Comparison of ENCODE assay signal across 1 cellular context in the genomic region with DNA sequence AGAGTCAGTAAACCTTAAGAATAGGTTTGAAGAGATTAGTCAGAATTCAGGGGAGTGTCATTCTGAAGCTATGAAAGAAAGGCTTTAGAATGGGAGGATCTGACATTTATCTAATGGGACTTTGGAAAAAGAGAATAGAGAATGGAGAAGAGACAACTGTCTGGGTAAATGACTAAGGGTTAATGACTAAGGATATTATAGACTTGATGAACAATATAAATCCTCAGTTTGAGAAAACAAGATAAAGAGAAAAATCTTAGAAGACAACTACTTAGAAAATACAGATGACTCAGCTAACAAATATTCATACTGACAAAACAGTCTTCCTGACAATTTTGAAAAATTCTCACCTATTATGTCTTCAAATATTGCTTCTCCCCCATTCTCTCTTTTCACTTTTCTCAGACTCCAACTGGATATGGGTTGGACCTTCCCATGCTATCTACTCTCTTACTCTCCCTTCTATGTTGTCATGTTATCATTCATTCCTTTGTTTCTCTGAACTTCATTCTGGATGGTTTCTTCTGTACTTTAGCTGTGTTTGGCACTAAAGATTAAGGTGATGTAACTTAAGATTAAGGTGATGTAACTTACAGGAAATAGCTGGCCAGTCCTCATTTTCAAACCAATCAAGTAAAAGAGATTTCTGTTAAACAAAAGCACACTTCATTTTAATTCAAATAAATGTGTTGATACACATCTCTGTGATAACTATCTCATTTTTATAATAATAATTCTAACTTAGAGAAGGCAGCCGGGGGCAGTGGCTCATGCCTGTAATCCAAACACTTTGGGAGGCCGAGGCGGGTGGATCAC.
A peak's percentile ranks its signal among the peaks of the same experiment; 100 is the strongest.
TF ChIP-seq lines count a peak whose summit lies in the region.

No MANE protein-coding gene starts in this region.

TF ChIP-seq in K562, 482 proteins besides CTCF, POLR2A, EP300 and RAD21 (continued from another document and continues in another):
- TF ChIP-seq MGA (IDR thresholded peaks at IDR 0.05) (peak; percentile 53; the same call in 1 of the 2 replicates), TRIM28 (IDR thresholded peaks at IDR 0.05) (0 out of 2 replicates have a peak, but pooled peaks have one; percentile 57), MLLT1 (IDR thresholded peaks at IDR 0.05) (peak; percentile 22 to 65; a peak in 3 of 4 replicates), YY1 (IDR thresholded peaks at IDR 0.05; ENCODE audit: borderline replicate concordance in 1 of 3, control insufficient read depth in 1 of 3, extremely low read depth in 1 of 3, insufficient read depth in 3 of 3, insufficient read length in 1 of 3, insufficient replicate concordance in 2 of 3, low read depth in 1 of 3, low read length in 2 of 3) (no peak), POLR3G (IDR thresholded peaks at IDR 0.05; ENCODE audit: extremely low read depth, insufficient read length, insufficient replicate concordance) (no peak), THRAP3 (IDR thresholded peaks at IDR 0.05; ENCODE audit: borderline replicate concordance) (peak; percentile 58; the same call in 1 of the 2 replicates), NFATC3 (IDR thresholded peaks at IDR 0.05) (peak; percentile 75; the same call in 1 of the 2 replicates), POLR2B (IDR thresholded peaks at IDR 0.05; ENCODE audit: low read depth, partially characterized antibody) (peak; percentile 24), SOX6 (IDR thresholded peaks at IDR 0.05) (peak; percentile 99), CBFA2T3 (IDR thresholded peaks at IDR 0.05) (peak; percentile 74), FOXK1 (CRISPR knock-in tag; IDR thresholded peaks at IDR 0.05; ENCODE audit: borderline replicate concordance) (no peak), GTF2E2 (tag; IDR thresholded peaks at IDR 0.05) (peak; percentile 33; the same call in 1 of the 2 replicates), NR3C1 (CRISPR knock-in tag; IDR thresholded peaks at IDR 0.05) (no peak), ZNF175 (CRISPR knock-in tag; IDR thresholded peaks at IDR 0.05; ENCODE audit: low read depth) (peak; percentile 73), ZNF146 (CRISPR knock-in tag; IDR thresholded peaks at IDR 0.05; ENCODE audit: unreplicated experiment) (no peak), GMEB1 (CRISPR knock-in tag; IDR thresholded peaks at IDR 0.05) (no peak), MAZ (CRISPR knock-in tag; conservative IDR thresholded peaks at IDR 0.05 in 1 of 2, IDR thresholded peaks at IDR 0.05 in 1 of 2) (peak; percentile 15 to 18; a peak in 1 of 4 replicates), PHF8 (IDR thresholded peaks at IDR 0.05; ENCODE audit: borderline replicate concordance, low read length) (no peak), HMGN3 (IDR thresholded peaks at IDR 0.05; ENCODE audit: borderline replicate concordance, extremely low read depth, insufficient read length, low read depth, low read length) (no peak), NCOA2 (IDR thresholded peaks at IDR 0.05; ENCODE audit: partially characterized antibody in 2 of 2) (peak in 1 of 2 experiments; percentile 22), DEAF1 (CRISPR knock-in tag; IDR thresholded peaks at IDR 0.05) (peak; percentile 17; the same call in 1 of the 2 replicates)
- TF ChIP-seq, protein P1, sequence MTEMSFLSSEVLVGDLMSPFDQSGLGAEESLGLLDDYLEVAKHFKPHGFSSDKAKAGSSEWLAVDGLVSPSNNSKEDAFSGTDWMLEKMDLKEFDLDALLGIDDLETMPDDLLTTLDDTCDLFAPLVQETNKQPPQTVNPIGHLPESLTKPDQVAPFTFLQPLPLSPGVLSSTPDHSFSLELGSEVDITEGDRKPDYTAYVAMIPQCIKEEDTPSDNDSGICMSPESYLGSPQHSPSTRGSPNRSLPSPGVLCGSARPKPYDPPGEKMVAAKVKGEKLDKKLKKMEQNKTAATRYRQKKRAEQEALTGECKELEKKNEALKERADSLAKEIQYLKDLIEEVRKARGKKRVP (CRISPR knock-in tag; IDR thresholded peaks at IDR 0.05) = peak; percentile 96
- TF ChIP-seq, protein P2, sequence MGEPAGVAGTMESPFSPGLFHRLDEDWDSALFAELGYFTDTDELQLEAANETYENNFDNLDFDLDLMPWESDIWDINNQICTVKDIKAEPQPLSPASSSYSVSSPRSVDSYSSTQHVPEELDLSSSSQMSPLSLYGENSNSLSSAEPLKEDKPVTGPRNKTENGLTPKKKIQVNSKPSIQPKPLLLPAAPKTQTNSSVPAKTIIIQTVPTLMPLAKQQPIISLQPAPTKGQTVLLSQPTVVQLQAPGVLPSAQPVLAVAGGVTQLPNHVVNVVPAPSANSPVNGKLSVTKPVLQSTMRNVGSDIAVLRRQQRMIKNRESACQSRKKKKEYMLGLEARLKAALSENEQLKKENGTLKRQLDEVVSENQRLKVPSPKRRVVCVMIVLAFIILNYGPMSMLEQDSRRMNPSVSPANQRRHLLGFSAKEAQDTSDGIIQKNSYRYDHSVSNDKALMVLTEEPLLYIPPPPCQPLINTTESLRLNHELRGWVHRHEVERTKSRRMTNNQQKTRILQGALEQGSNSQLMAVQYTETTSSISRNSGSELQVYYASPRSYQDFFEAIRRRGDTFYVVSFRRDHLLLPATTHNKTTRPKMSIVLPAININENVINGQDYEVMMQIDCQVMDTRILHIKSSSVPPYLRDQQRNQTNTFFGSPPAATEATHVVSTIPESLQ (CRISPR knock-in tag; IDR thresholded peaks at IDR 0.05) = no peak
- TF ChIP-seq, protein P3, sequence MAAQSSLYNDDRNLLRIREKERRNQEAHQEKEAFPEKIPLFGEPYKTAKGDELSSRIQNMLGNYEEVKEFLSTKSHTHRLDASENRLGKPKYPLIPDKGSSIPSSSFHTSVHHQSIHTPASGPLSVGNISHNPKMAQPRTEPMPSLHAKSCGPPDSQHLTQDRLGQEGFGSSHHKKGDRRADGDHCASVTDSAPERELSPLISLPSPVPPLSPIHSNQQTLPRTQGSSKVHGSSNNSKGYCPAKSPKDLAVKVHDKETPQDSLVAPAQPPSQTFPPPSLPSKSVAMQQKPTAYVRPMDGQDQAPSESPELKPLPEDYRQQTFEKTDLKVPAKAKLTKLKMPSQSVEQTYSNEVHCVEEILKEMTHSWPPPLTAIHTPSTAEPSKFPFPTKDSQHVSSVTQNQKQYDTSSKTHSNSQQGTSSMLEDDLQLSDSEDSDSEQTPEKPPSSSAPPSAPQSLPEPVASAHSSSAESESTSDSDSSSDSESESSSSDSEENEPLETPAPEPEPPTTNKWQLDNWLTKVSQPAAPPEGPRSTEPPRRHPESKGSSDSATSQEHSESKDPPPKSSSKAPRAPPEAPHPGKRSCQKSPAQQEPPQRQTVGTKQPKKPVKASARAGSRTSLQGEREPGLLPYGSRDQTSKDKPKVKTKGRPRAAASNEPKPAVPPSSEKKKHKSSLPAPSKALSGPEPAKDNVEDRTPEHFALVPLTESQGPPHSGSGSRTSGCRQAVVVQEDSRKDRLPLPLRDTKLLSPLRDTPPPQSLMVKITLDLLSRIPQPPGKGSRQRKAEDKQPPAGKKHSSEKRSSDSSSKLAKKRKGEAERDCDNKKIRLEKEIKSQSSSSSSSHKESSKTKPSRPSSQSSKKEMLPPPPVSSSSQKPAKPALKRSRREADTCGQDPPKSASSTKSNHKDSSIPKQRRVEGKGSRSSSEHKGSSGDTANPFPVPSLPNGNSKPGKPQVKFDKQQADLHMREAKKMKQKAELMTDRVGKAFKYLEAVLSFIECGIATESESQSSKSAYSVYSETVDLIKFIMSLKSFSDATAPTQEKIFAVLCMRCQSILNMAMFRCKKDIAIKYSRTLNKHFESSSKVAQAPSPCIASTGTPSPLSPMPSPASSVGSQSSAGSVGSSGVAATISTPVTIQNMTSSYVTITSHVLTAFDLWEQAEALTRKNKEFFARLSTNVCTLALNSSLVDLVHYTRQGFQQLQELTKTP (IDR thresholded peaks at IDR 0.05; ENCODE audit: low read depth in 1 of 2, partially characterized antibody in 2 of 2) = peak; percentile 61 to 89
